Comparison of ENCODE assay signal across 20 cellular contexts in genomic region chr20:52234302-52235045, GRCh38. TPM values are rescaled to one million over a fixed set of nuclear protein-coding genes. Genes with fewer than 3 reads are reported as not detected.
DNase-seq lines count a peak whose midpoint lies in the region; ATAC-seq and TF ChIP-seq lines count a peak whose summit lies in the region.
"Had no signal": no experiment of that assay in that cellular context is flagged by ENCODE, and none has a peak within 500 bp of the region (broad histone marks: within the 10 kb centered on the region; RNA-seq: fewer than 3 reads in every experiment).

No MANE protein-coding gene starts in this region.

- H3K79me1 ChIP-seq in IMR-90 (ENCODE audit: low read depth in 1 of 2, low read length in 2 of 2): no peaks in the 10 kb centered on the region

- H3K27ac ChIP-seq in IMR-90 (ENCODE audit: insufficient read depth, low read length): no peak overlapping the region

- H3K27ac Mint-ChIP-seq in WTC11: no peak overlapping the region
- H3K27ac Mint-ChIP-seq: CD4-positive, CD25-positive, alpha-beta regulatory T cell; CD8-positive, alpha-beta memory T cell; GM23338 had no signal

- no peak overlapping the region for H3K4ac ChIP-seq in IMR-90 (ENCODE audit: low read depth, low read length)

- H3K36me3 Mint-ChIP-seq in WTC11: no peaks in the 10 kb centered on the region
- H3K36me3 Mint-ChIP-seq: CD4-positive, CD25-positive, alpha-beta regulatory T cell; CD8-positive, alpha-beta memory T cell had no signal

- H3K4me3 ChIP-seq in IMR-90 (ENCODE audit: insufficient read depth, low read depth, low read length) (no peak overlapping the region), fibroblast of mammary gland (ENCODE audit: control insufficient read depth, low read depth, low read length) (no peak overlapping the region)
- H3K4me3 ChIP-seq: GM12878, GM23338 had no signal

- in situ Hi-C loops in IMR-90 (cut with MboI; ENCODE audit: low sequenced_read_pairs): loop anchor here (25.0 kb wide), 1 partner anchor 1753 kb away; no protein-coding TSS in a partner anchor

- no peaks in the 10 kb centered on the region; the same call in 1 of the 2 replicates for H3K27me3 ChIP-seq in IMR-90 (ENCODE audit: control insufficient read depth, insufficient read depth, low read length)
- H3K27me3 ChIP-seq: BE2C had no signal

- ATAC-seq in IMR-90 (ENCODE audit: low read depth) (no peak), WTC11 (no peak), SK-N-SH treated with all-trans-retinoic acid at 6 μM for 48 hours (no peak), GM21381 (IDR thresholded peaks at IDR 0.05; ENCODE audit: unreplicated experiment) (no peak)
- ATAC-seq: GM12878, GM23338 had no signal

- H3K9me3 Mint-ChIP-seq in WTC11: no peaks in the 10 kb centered on the region
- H3K9me3 Mint-ChIP-seq: CD8-positive, alpha-beta memory T cell; GM23338 had no signal

- no peak overlapping the region for H2BK120ac ChIP-seq in IMR-90 (ENCODE audit: low read depth, low read length)

- H3K4me1 ChIP-seq in IMR-90 (ENCODE audit: control insufficient read depth, insufficient read depth, low read length): no peaks in the 10 kb centered on the region
- H3K4me1 ChIP-seq: BE2C had no signal

- no peak overlapping the region for H3K18ac ChIP-seq in IMR-90 (ENCODE audit: low read depth, low read length)

- no TSS peak for BruUV-seq in IMR-90 (replicated peaks; lab: Mats Ljungman, UMichigan)

- no peak overlapping the region for H3K9ac ChIP-seq in IMR-90 (ENCODE audit: low read depth, low read length)

- no peak overlapping the region for H2AFZ ChIP-seq in IMR-90 (replicated peaks; ENCODE audit: low read length, poor library complexity)
- H2AFZ ChIP-seq: GM23338 had no signal

- H3K9me1 ChIP-seq in IMR-90 (ENCODE audit: insufficient read depth, low read length): no peaks in the 10 kb centered on the region

- no peak overlapping the region for H2AK5ac ChIP-seq in IMR-90 (ENCODE audit: low read depth, low read length)

- no peak overlapping the region for H4K5ac ChIP-seq in IMR-90 (ENCODE audit: low read depth, low read length)

- DNase-seq in IMR-90 (no peak), WTC11 (ENCODE audit: low spot score) (no peak), fibroblast of mammary gland (ENCODE audit: low read depth) (peak; percentile 1), posterior cingulate gyrus (no peak), hippocampal formation (lab: John Stamatoyannopoulos, UW) (no peak)
- DNase-seq: ACHN; BE2C; C1 segment of cervical spinal cord; CD4-positive, CD25-positive, alpha-beta regulatory T cell; CD8-positive, alpha-beta memory T cell; COR-L47; DMS 273 treated with DMSO at 0.1 percent for 48 hours; DMS53; DND-41; EL; HCEC 1CT had no signal

- no peak for TF ChIP-seq POLR2A in IMR-90 (IDR thresholded peaks at IDR 0.05; ENCODE audit: low read depth, low read length)

- H3K36me3 ChIP-seq in IMR-90 (ENCODE audit: control insufficient read depth, insufficient read depth, low read length): no peaks in the 10 kb centered on the region
- H3K36me3 ChIP-seq: BE2C had no signal

- no peak overlapping the region for H4K91ac ChIP-seq in IMR-90 (ENCODE audit: insufficient read depth, low read depth, low read length)

- H3K23ac ChIP-seq in IMR-90 (ENCODE audit: low read depth, low read length): no peak overlapping the region

- H3K56ac ChIP-seq in IMR-90 (ENCODE audit: extremely low read depth, insufficient read depth, low read length): no peak overlapping the region

- no peak overlapping the region for H2BK20ac ChIP-seq in IMR-90 (ENCODE audit: low read depth, low read length)

- WGBS in IMR-90 (ENCODE audit: extremely low coverage in 2 of 2, insufficient read length in 1 of 2), 2 experiments: no CpG with 5 or more reads among the region's 1 CpG

- no peaks in the 10 kb centered on the region for H3K9me3 ChIP-seq in IMR-90 (ENCODE audit: control insufficient read depth, insufficient read depth, low read length)
- H3K9me3 ChIP-seq: BE2C had no signal

- no peak for TF ChIP-seq CTCF in IMR-90 (conservative IDR thresholded peaks at IDR 0.05; ENCODE audit: low read depth, low read length)
- no peak for TF ChIP-seq CTCF in WTC11 (IDR thresholded peaks at IDR 0.05)
- no peak for TF ChIP-seq CTCF in fibroblast of mammary gland (conservative IDR thresholded peaks at IDR 0.05; ENCODE audit: control insufficient read depth, insufficient read depth, low read depth, low read length)

- no peaks in the 10 kb centered on the region for H3K27me3 Mint-ChIP-seq in WTC11 (ENCODE audit: low read depth)

- no peak overlapping the region for H2AK9ac ChIP-seq in IMR-90 (replicated peaks; ENCODE audit: low read depth, low read length, poor library complexity)

- POLR2A ChIA-PET in IMR-90 (lab: Charles Lee; ENCODE audit: unreplicated experiment) (no interaction called here), WTC11 (lab: Charles Lee) (no interaction called here)

- no peak overlapping the region for H3K4me3 Mint-ChIP-seq in WTC11
- H3K4me3 Mint-ChIP-seq: CD4-positive, CD25-positive, alpha-beta regulatory T cell; CD8-positive, alpha-beta memory T cell; GM23338 had no signal

- H2BK5ac ChIP-seq in IMR-90 (ENCODE audit: low read depth, low read length, poor library complexity, severe bottlenecking): no peak overlapping the region

- no peaks in the 10 kb centered on the region for H4K20me1 ChIP-seq in IMR-90 (ENCODE audit: insufficient read depth, low read length)

- H2BK15ac ChIP-seq in IMR-90 (ENCODE audit: low read depth, low read length): no peak overlapping the region

- H3K14ac ChIP-seq in IMR-90 (replicated peaks; ENCODE audit: low read depth, low read length): no peak overlapping the region

- H3K4me2 ChIP-seq in IMR-90 (ENCODE audit: low read depth, low read length): no peak overlapping the region
- H3K4me2 ChIP-seq: GM23338 had no signal

- CTCF ChIA-PET in IMR-90 (lab: Yijun Ruan, JAX) (no interaction called here), WTC11 (lab: Charles Lee) (no interaction called here)

- intact Hi-C loops in IMR-90 (cut with micrococcal nuclease): no loop called here
- intact Hi-C loops in posterior cingulate gyrus (cut with DNase I): no loop called here

- no peak overlapping the region for H4K8ac ChIP-seq in IMR-90 (ENCODE audit: low read depth in 2 of 2, low read length in 2 of 2)

- H3K4me1 Mint-ChIP-seq in WTC11: no peaks in the 10 kb centered on the region
- H3K4me1 Mint-ChIP-seq: CD4-positive, CD25-positive, alpha-beta regulatory T cell; CD8-positive, alpha-beta memory T cell; GM23338 had no signal

- dilution Hi-C loops in IMR-90 (cut with HindIII; ENCODE audit: low sequenced_read_pairs, unreplicated experiment): no loop called here

- no peak for TF ChIP-seq RAD21 in IMR-90 (IDR thresholded peaks at IDR 0.05; ENCODE audit: low read length)

TF ChIP-seq in IMR-90, 13 proteins besides CTCF, POLR2A, EP300 and RAD21:
- TF ChIP-seq USF2 (IDR thresholded peaks at IDR 0.05; ENCODE audit: low read depth, low read length) (no peak), MAFK (IDR thresholded peaks at IDR 0.05; ENCODE audit: low read depth, low read length) (peak; percentile 45)
TF ChIP-seq in IMR-90: peak in this region for 1.

TF ChIP-seq in WTC11, 78 proteins besides CTCF, POLR2A, EP300 and RAD21:
- TF ChIP-seq FOXP4 (CRISPR knock-in tag; IDR thresholded peaks at IDR 0.05) (no peak), ZNF423 (CRISPR knock-in tag; IDR thresholded peaks at IDR 0.05) (no peak), GABPB1 (CRISPR knock-in tag; IDR thresholded peaks at IDR 0.05) (peak; percentile 99)

TF ChIP-seq in SK-N-SH treated with all-trans-retinoic acid at 6 μM for 48 hours, 23 proteins besides CTCF, POLR2A, EP300 and RAD21:
- TF ChIP-seq TSHZ2 (CRISPR knock-in tag; IDR thresholded peaks at IDR 0.05) (no peak), ZNF70 (CRISPR knock-in tag; IDR thresholded peaks at IDR 0.05) (no peak), CREB5 (CRISPR knock-in tag; IDR thresholded peaks at IDR 0.05; ENCODE audit: low read depth) (no peak), ZFP3 (CRISPR knock-in tag; IDR thresholded peaks at IDR 0.05) (no peak)

RNA-seq across cellular contexts. Expression of gene ZFP64, which starts 42.9 kb away (rescaled TPM):
- total RNA-seq in IMR-90 (2012; rRNA removed) (13.3 and 14.3 TPM in 2 replicates), WTC11 (2021) (26.1 to 32.4 TPM (median 29.4 TPM) in 3 replicates)
- 15.1 and 17.1 TPM in 2 replicates for polyA plus RNA-seq in IMR-90 (2012; rRNA removed)
- 14.1 and 18.0 TPM in 2 replicates for polyA plus RNA-seq in IMR-90 (2012; cell fraction: cytosol; rRNA removed)
- polyA plus RNA-seq in IMR-90 (2012; cell fraction: nucleus; rRNA removed; ENCODE audit: low replicate concordance): 10.8 and 15.0 TPM in 2 replicates
